Comparison of ENCODE assay signal across 9 cellular contexts in genomic region chr7:115356139-115356746, GRCh38.
DNase-seq lines count a peak whose midpoint lies in the region; ATAC-seq, FAIRE-seq and TF ChIP-seq lines count a peak whose summit lies in the region.
"Had no signal": no experiment of that assay in that cellular context is flagged by ENCODE, and none has a peak within 500 bp of the region (broad histone marks: within the 10 kb centered on the region; RNA-seq: fewer than 3 reads in every experiment).

No MANE protein-coding gene starts in this region.

- TF ChIP-seq POLR2A in GM12892 (IDR thresholded peaks at IDR 0.05; ENCODE audit: low read depth, low read length) = no peak

- H3K27me3 ChIP-seq in foreskin keratinocyte = no peaks in the 10 kb centered on the region

- DNase-seq in AG08396 (ENCODE audit: low spot score) (peak; percentile 4), OCI-M1 (lab: John Stamatoyannopoulos, UW) (peak; percentile 28), foreskin keratinocyte (no peak), NCI-H1417 treated with DMSO at 0.1 percent for 48 hours (lab: John Stamatoyannopoulos, UW) (no peak), hepatic stellate cell (ENCODE audit: low spot score) (no peak), GM12892 (ENCODE audit: insufficient read length) (no peak)

- peak; percentile 70 for ATAC-seq in GM18907 (IDR thresholded peaks at IDR 0.05; ENCODE audit: unreplicated experiment)
- ATAC-seq in foreskin keratinocyte = no peak
- no peak for ATAC-seq in GM18861 (IDR thresholded peaks at IDR 0.05; ENCODE audit: unreplicated experiment)

- TF ChIP-seq CTCF in foreskin keratinocyte (conservative IDR thresholded peaks at IDR 0.05) = peak; percentile 67

- no peak for FAIRE-seq in GM12892 (lab: Jason Lieb, UNC)

- H3K27ac ChIP-seq in foreskin keratinocyte = no peak overlapping the region
- H3K27ac ChIP-seq: parathyroid adenoma had no signal

- peaks cover 10% of the 10 kb centered on the region for H3K4me1 ChIP-seq in foreskin keratinocyte
- H3K4me1 ChIP-seq: parathyroid adenoma had no signal

Comparison
In these comparisons a context has a peak if more than half of its experiments do, and no peak if none do; other contexts are left out.
1. DNase-seq: peak in AG08396 (single experiment) and OCI-M1 (single experiment); none in foreskin keratinocyte (0 of 2), NCI-H1417 treated with DMSO at 0.1 percent for 48 hours (single experiment), hepatic stellate cell (single experiment) and GM12892 (single experiment).